In the genomic region with DNA sequence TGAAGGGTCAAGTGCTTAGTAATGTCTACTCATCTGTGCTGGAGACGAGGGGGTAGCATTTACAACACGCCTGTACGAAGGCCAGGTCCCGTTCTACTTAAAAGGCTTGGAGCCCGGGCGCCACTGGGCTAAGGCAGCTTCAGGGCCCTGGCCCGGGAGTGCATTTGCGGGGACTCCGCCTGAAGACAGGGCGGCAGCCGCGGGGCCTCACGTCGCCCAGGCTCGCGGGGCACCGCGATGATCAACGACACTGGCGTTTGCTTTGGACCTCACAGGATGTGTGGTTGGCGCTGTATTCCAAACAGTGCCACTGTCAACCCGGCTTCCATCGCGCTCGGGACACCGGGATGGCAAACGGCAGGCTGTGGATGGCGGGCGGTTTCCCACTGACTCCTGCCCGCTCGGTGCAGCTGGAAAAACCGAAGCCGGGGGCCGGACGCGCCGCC, we compare ENCODE assay signal across 1 cellular context.
TF ChIP-seq lines count a peak whose summit lies in the region.

No MANE protein-coding gene starts in this region.

TF ChIP-seq in HepG2, 621 proteins besides CTCF, POLR2A, EP300 and RAD21 (continued from another document and continues in another):
- TF ChIP-seq, protein P1, sequence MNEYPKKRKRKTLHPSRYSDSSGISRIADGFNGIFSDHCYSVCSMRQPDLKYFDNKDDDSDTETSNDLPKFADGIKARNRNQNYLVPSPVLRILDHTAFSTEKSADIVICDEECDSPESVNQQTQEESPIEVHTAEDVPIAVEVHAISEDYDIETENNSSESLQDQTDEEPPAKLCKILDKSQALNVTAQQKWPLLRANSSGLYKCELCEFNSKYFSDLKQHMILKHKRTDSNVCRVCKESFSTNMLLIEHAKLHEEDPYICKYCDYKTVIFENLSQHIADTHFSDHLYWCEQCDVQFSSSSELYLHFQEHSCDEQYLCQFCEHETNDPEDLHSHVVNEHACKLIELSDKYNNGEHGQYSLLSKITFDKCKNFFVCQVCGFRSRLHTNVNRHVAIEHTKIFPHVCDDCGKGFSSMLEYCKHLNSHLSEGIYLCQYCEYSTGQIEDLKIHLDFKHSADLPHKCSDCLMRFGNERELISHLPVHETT (CRISPR knock-in tag; conservative IDR thresholded peaks at IDR 0.05) = no peak
- TF ChIP-seq KMT2A (CRISPR knock-in tag; IDR thresholded peaks at IDR 0.05) (no peak), ZNF724P (CRISPR knock-in tag; IDR thresholded peaks at IDR 0.05; ENCODE audit: borderline replicate concordance) (no peak), GZF1 (CRISPR knock-in tag; IDR thresholded peaks at IDR 0.05) (no peak), ZNF367 (CRISPR knock-in tag; IDR thresholded peaks at IDR 0.05; ENCODE audit: borderline replicate concordance) (no peak), SAP130 (CRISPR knock-in tag; IDR thresholded peaks at IDR 0.05; ENCODE audit: low read depth) (no peak; the same call in 1 of the 2 replicates), ZNF672 (CRISPR knock-in tag; IDR thresholded peaks at IDR 0.05) (no peak), ZSCAN9 (CRISPR knock-in tag; IDR thresholded peaks at IDR 0.05; ENCODE audit: borderline replicate concordance) (no peak), ATF7 (IDR thresholded peaks at IDR 0.05) (no peak), ATF7 (CRISPR knock-in tag; IDR thresholded peaks at IDR 0.05) (no peak), POLR2AphosphoS5 (IDR thresholded peaks at IDR 0.05; ENCODE audit: low read depth, low read length) (no peak; the same call in 1 of the 2 replicates), SMARCE1 (IDR thresholded peaks at IDR 0.05; ENCODE audit: borderline replicate concordance) (no peak), KLF6 (CRISPR knock-in tag; IDR thresholded peaks at IDR 0.05) (0 out of 2 replicates have a peak, but pooled peaks have one; percentile 18), EHMT2 (IDR thresholded peaks at IDR 0.05; ENCODE audit: borderline replicate concordance, low read depth, low read length) (no peak), HDAC1 (CRISPR knock-in tag; IDR thresholded peaks at IDR 0.05) (no peak), ZNF703 (CRISPR knock-in tag; IDR thresholded peaks at IDR 0.05; ENCODE audit: borderline replicate concordance) (no peak), JUNB (CRISPR knock-in tag; IDR thresholded peaks at IDR 0.05; ENCODE audit: borderline replicate concordance) (no peak), NONO (IDR thresholded peaks at IDR 0.05) (no peak), NONO (CRISPR knock-in tag; conservative IDR thresholded peaks at IDR 0.05) (peak; percentile 64), AGO2 (optimal IDR thresholded peaks at IDR 0.05; ENCODE audit: low read depth, low read length) (peak; percentile 71), HNRNPUL1 (IDR thresholded peaks at IDR 0.05; ENCODE audit: low read depth, low read length) (no peak), CHD2 (IDR thresholded peaks at IDR 0.05; ENCODE audit: low read depth, low read length) (peak; percentile 47; the same call in 1 of the 2 replicates), KMT2B (CRISPR knock-in tag; IDR thresholded peaks at IDR 0.05) (no peak), ZC3H4 (CRISPR knock-in tag; IDR thresholded peaks at IDR 0.05; ENCODE audit: borderline replicate concordance) (no peak; the same call in none of the 2 replicates), ZNF570 (CRISPR knock-in tag; IDR thresholded peaks at IDR 0.05; ENCODE audit: borderline replicate concordance) (no peak), CC2D1A (CRISPR knock-in tag; IDR thresholded peaks at IDR 0.05) (no peak), ZNF317 (CRISPR knock-in tag; IDR thresholded peaks at IDR 0.05) (no peak), SP1 (IDR thresholded peaks at IDR 0.05) (no peak), SP1 (CRISPR knock-in tag; IDR thresholded peaks at IDR 0.05) (no peak), PHF5A (CRISPR knock-in tag; IDR thresholded peaks at IDR 0.05; ENCODE audit: low read depth, unreplicated experiment) (no peak), ZFP41 (CRISPR knock-in tag; IDR thresholded peaks at IDR 0.05; ENCODE audit: borderline replicate concordance) (no peak), ZNF329 (CRISPR knock-in tag; IDR thresholded peaks at IDR 0.05; ENCODE audit: low read depth) (no peak; the same call in 1 of the 2 replicates), SUZ12 (IDR thresholded peaks at IDR 0.05; ENCODE audit: low read depth, low read length) (no peak)
- TF ChIP-seq, protein P2, sequence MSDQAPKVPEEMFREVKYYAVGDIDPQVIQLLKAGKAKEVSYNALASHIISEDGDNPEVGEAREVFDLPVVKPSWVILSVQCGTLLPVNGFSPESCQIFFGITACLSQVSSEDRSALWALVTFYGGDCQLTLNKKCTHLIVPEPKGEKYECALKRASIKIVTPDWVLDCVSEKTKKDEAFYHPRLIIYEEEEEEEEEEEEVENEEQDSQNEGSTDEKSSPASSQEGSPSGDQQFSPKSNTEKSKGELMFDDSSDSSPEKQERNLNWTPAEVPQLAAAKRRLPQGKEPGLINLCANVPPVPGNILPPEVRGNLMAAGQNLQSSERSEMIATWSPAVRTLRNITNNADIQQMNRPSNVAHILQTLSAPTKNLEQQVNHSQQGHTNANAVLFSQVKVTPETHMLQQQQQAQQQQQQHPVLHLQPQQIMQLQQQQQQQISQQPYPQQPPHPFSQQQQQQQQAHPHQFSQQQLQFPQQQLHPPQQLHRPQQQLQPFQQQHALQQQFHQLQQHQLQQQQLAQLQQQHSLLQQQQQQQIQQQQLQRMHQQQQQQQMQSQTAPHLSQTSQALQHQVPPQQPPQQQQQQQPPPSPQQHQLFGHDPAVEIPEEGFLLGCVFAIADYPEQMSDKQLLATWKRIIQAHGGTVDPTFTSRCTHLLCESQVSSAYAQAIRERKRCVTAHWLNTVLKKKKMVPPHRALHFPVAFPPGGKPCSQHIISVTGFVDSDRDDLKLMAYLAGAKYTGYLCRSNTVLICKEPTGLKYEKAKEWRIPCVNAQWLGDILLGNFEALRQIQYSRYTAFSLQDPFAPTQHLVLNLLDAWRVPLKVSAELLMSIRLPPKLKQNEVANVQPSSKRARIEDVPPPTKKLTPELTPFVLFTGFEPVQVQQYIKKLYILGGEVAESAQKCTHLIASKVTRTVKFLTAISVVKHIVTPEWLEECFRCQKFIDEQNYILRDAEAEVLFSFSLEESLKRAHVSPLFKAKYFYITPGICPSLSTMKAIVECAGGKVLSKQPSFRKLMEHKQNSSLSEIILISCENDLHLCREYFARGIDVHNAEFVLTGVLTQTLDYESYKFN (CRISPR knock-in tag; conservative IDR thresholded peaks at IDR 0.05) = peak; percentile 13; the same call in 1 of the 2 replicates
- TF ChIP-seq, protein P3, sequence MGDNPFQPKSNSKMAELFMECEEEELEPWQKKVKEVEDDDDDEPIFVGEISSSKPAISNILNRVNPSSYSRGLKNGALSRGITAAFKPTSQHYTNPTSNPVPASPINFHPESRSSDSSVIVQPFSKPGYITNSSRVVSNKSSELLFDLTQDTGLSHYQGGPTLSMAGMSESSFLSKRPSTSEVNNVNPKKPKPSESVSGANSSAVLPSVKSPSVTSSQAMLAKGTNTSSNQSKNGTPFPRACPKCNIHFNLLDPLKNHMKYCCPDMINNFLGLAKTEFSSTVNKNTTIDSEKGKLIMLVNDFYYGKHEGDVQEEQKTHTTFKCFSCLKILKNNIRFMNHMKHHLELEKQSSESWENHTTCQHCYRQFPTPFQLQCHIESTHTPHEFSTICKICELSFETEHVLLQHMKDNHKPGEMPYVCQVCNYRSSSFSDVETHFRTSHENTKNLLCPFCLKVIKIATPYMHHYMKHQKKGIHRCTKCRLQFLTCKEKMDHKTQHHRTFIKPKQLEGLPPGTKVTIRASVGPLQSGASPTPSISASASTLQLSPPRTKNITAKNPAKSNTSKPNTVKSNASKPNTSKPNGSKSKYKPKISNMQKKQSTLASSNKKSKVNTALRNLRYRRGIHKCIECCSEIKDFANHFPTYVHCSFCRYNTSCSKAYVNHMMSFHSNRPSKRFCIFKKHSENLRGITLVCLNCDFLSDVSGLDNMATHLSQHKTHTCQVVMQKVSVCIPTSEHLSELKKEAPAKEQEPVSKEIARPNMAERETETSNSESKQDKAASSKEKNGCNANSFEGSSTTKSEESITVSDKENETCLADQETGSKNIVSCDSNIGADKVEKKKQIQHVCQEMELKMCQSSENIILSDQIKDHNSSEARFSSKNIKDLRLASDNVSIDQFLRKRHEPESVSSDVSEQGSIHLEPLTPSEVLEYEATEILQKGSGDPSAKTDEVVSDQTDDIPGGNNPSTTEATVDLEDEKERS (CRISPR knock-in tag; IDR thresholded peaks at IDR 0.05) = no peak
- TF ChIP-seq, protein P4, sequence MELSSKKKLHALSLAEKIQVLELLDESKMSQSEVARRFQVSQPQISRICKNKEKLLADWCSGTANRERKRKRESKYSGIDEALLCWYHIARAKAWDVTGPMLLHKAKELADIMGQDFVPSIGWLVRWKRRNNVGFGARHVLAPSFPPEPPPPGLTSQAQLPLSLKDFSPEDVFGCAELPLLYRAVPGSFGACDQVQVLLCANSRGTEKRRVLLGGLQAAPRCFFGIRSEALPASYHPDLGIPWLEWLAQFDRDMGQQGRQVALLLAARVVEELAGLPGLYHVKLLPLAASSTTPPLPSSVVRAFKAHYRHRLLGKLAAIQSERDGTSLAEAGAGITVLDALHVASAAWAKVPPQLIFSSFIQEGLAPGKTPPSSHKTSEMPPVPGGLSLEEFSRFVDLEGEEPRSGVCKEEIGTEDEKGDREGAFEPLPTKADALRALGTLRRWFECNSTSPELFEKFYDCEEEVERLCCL (CRISPR knock-in tag; IDR thresholded peaks at IDR 0.05; ENCODE audit: borderline replicate concordance) = peak; percentile 42; the same call in 1 of the 2 replicates
- TF ChIP-seq, protein P5, sequence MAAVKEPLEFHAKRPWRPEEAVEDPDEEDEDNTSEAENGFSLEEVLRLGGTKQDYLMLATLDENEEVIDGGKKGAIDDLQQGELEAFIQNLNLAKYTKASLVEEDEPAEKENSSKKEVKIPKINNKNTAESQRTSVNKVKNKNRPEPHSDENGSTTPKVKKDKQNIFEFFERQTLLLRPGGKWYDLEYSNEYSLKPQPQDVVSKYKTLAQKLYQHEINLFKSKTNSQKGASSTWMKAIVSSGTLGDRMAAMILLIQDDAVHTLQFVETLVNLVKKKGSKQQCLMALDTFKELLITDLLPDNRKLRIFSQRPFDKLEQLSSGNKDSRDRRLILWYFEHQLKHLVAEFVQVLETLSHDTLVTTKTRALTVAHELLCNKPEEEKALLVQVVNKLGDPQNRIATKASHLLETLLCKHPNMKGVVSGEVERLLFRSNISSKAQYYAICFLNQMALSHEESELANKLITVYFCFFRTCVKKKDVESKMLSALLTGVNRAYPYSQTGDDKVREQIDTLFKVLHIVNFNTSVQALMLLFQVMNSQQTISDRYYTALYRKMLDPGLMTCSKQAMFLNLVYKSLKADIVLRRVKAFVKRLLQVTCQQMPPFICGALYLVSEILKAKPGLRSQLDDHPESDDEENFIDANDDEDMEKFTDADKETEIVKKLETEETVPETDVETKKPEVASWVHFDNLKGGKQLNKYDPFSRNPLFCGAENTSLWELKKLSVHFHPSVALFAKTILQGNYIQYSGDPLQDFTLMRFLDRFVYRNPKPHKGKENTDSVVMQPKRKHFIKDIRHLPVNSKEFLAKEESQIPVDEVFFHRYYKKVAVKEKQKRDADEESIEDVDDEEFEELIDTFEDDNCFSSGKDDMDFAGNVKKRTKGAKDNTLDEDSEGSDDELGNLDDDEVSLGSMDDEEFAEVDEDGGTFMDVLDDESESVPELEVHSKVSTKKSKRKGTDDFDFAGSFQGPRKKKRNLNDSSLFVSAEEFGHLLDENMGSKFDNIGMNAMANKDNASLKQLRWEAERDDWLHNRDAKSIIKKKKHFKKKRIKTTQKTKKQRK (IDR thresholded peaks at IDR 0.05; ENCODE audit: low read length) = no peak
- TF ChIP-seq, protein P6, sequence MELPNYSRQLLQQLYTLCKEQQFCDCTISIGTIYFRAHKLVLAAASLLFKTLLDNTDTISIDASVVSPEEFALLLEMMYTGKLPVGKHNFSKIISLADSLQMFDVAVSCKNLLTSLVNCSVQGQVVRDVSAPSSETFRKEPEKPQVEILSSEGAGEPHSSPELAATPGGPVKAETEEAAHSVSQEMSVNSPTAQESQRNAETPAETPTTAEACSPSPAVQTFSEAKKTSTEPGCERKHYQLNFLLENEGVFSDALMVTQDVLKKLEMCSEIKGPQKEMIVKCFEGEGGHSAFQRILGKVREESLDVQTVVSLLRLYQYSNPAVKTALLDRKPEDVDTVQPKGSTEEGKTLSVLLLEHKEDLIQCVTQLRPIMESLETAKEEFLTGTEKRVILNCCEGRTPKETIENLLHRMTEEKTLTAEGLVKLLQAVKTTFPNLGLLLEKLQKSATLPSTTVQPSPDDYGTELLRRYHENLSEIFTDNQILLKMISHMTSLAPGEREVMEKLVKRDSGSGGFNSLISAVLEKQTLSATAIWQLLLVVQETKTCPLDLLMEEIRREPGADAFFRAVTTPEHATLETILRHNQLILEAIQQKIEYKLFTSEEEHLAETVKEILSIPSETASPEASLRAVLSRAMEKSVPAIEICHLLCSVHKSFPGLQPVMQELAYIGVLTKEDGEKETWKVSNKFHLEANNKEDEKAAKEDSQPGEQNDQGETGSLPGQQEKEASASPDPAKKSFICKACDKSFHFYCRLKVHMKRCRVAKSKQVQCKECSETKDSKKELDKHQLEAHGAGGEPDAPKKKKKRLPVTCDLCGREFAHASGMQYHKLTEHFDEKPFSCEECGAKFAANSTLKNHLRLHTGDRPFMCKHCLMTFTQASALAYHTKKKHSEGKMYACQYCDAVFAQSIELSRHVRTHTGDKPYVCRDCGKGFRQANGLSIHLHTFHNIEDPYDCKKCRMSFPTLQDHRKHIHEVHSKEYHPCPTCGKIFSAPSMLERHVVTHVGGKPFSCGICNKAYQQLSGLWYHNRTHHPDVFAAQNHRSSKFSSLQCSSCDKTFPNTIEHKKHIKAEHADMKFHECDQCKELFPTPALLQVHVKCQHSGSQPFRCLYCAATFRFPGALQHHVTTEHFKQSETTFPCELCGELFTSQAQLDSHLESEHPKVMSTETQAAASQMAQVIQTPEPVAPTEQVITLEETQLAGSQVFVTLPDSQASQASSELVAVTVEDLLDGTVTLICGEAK (IDR thresholded peaks at IDR 0.05) = no peak
- TF ChIP-seq, protein P6 (CRISPR knock-in tag; IDR thresholded peaks at IDR 0.05) = 0 out of 2 replicates have a peak, but pooled peaks have one; percentile 17
